ENCODE assay signal across 18 cellular contexts in the genomic region with DNA sequence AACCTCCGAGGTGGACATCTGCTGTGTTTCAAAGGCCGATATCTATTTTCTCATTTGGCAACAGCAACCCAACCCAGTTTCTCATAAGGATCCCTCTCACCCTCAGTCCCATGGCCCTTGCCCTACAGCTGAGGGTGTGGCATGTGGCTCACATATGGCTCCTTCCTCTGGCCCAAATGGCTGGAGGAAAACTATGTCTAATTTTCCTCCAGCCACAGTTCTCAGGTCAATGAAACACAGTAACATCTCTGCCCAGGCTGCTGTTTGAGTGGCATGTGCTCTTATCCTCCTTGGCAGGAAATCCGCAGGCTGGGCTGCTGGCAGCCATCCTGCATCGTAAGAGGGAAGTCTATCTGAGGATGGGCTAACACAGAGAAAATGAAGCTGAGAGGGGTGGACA. TPM values are rescaled to one million over a fixed set of nuclear protein-coding genes. Genes with fewer than 3 reads are reported as not detected.
A peak's percentile ranks its signal among the peaks of the same experiment; 100 is the strongest.
DNase-seq lines count a peak whose midpoint lies in the region; ATAC-seq and TF ChIP-seq lines count a peak whose summit lies in the region.
"Had no signal": no experiment of that assay in that cellular context is flagged by ENCODE, and none has a peak within 500 bp of the region (broad histone marks: within the 10 kb centered on the region; RNA-seq: fewer than 3 reads in every experiment).

No MANE protein-coding gene starts in this region.

- WGBS in trophoblast cell (ENCODE audit: extremely low coverage, insufficient coverage, insufficient read length), result no CpG with 5 or more reads among the region's 4 CpGs

- no peak overlapping the region for H4K91ac ChIP-seq in trophoblast cell (ENCODE audit: low read depth, low read length)

- H3K4me3 ChIP-seq in foreskin fibroblast (ENCODE audit: low read depth in 1 of 2, low read length in 2 of 2), result no peak overlapping the region
- H3K4me3 ChIP-seq in trophoblast cell (ENCODE audit: low read depth, low read length), result no peak overlapping the region
- H3K4me3 ChIP-seq in upper lobe of right lung, result no peak overlapping the region
- H3K4me3 ChIP-seq: GM12878, HAP-1, SK-N-MC, suprapubic skin had no signal

- H4K12ac ChIP-seq in trophoblast cell (ENCODE audit: low read depth, low read length), result no peak overlapping the region

- H3K79me1 ChIP-seq in trophoblast cell (ENCODE audit: low read length), result peaks cover 3% of the 10 kb centered on the region

- peaks cover 2% of the 10 kb centered on the region for H3K9me3 ChIP-seq in trophoblast cell (ENCODE audit: insufficient read depth, low read depth, low read length)
- H3K9me3 ChIP-seq in upper lobe of right lung, result no peaks in the 10 kb centered on the region
- H3K9me3 ChIP-seq: HAP-1, suprapubic skin had no signal

- no peak for TF ChIP-seq CTCF in foreskin fibroblast (IDR thresholded peaks at IDR 0.05; ENCODE audit: low read depth, low read length)
- TF ChIP-seq CTCF in upper lobe of right lung (IDR thresholded peaks at IDR 0.05), result no peak

- H3K9me3 Mint-ChIP-seq in activated naive CD8-positive, alpha-beta T cell treated with anti-CD3 and anti-CD28 coated beads, Interleukin-2, amount 10 ng/mL, durations not matched to agents 7 days and 5 days, result no peaks in the 10 kb centered on the region
- H3K9me3 Mint-ChIP-seq in activated naive CD8-positive, alpha-beta T cell treated with anti-CD3 and anti-CD28 coated beads for 36 hours, result no peaks in the 10 kb centered on the region
- H3K9me3 Mint-ChIP-seq: IgD-negative memory B cell had no signal

- peaks cover 30 to 34% of the 10 kb centered on the region in 2 experiments for H3K36me3 ChIP-seq in trophoblast cell (ENCODE audit: control insufficient read depth in 1 of 2, insufficient read depth in 2 of 2, low read length in 2 of 2)
- peaks cover 11% of the 10 kb centered on the region for H3K36me3 ChIP-seq in upper lobe of right lung

- no peak overlapping the region for H3K14ac ChIP-seq in trophoblast cell (ENCODE audit: low read length)

- no peak overlapping the region for H3K4me3 Mint-ChIP-seq in activated naive CD8-positive, alpha-beta T cell treated with anti-CD3 and anti-CD28 coated beads, Interleukin-2, amount 10 ng/mL, durations not matched to agents 7 days and 5 days
- H3K4me3 Mint-ChIP-seq in activated naive CD8-positive, alpha-beta T cell treated with anti-CD3 and anti-CD28 coated beads for 36 hours, result no peak overlapping the region
- H3K4me3 Mint-ChIP-seq: IgD-negative memory B cell had no signal

- peak overlapping the region; percentile 63 for H3K27ac Mint-ChIP-seq in activated naive CD8-positive, alpha-beta T cell treated with anti-CD3 and anti-CD28 coated beads, Interleukin-2, amount 10 ng/mL, durations not matched to agents 7 days and 5 days
- no peak overlapping the region for H3K27ac Mint-ChIP-seq in activated naive CD8-positive, alpha-beta T cell treated with anti-CD3 and anti-CD28 coated beads for 36 hours
- H3K27ac Mint-ChIP-seq: IgD-negative memory B cell had no signal

- H2AFZ ChIP-seq in trophoblast cell (ENCODE audit: insufficient read depth, low read length, poor library complexity), result peak overlapping the region; percentile 57

- ATAC-seq in activated naive CD8-positive, alpha-beta T cell treated with anti-CD3 and anti-CD28 coated beads, Interleukin-2, amount 10 ng/mL, durations not matched to agents 7 days and 5 days (ENCODE audit: low read depth), result no peak
- ATAC-seq in upper lobe of right lung (no peak), HG03095 (IDR thresholded peaks at IDR 0.05; ENCODE audit: unreplicated experiment) (no peak)
- ATAC-seq: GM12878 had no signal

- DNase-seq in activated naive CD8-positive, alpha-beta T cell treated with anti-CD3 and anti-CD28 coated beads, Interleukin-2, amount 10 ng/mL, durations not matched to agents 7 days and 5 days, result no peak
- DNase-seq in activated naive CD8-positive, alpha-beta T cell treated with anti-CD3 and anti-CD28 coated beads for 36 hours, result no peak
- DNase-seq in foreskin fibroblast (peak; percentile 72 to 73), trophoblast cell (no peak), upper lobe of right lung (no peak), AG08395 (ENCODE audit: low spot score) (no peak), activated gamma-delta T cell treated with Interleukin-2 at 50 U/mL for 16 hours (no peak)
- DNase-seq: ACHN; activated CD4-positive, alpha-beta T cell treated with anti-CD3 and anti-CD28 coated beads for 48 hours; DND-41; NCI-H748 treated with DMSO at 0.1 percent for 48 hours; stimulated activated CD4-positive, alpha-beta T cell treated with anti-CD3 and anti-CD28 coated beads, Interleukin-4, amount 100 ng/mL, for 4 hours had no signal

- no peak overlapping the region for H2AK5ac ChIP-seq in trophoblast cell (ENCODE audit: low read length)

- H2BK12ac ChIP-seq in trophoblast cell (ENCODE audit: low read length), result no peak overlapping the region

- no peak overlapping the region for H3K4me2 ChIP-seq in trophoblast cell (ENCODE audit: low read length)

- no peak overlapping the region for H3K9ac ChIP-seq in trophoblast cell (ENCODE audit: low read length)

- POLR2A ChIA-PET in activated naive CD8-positive, alpha-beta T cell treated with anti-CD3 and anti-CD28 coated beads, Interleukin-2, amount 10 ng/mL, durations not matched to agents 7 days and 5 days (lab: Charles Lee), result no interaction called here

- H4K8ac ChIP-seq in trophoblast cell (ENCODE audit: low read depth, low read length), result no peak overlapping the region

- H3K4ac ChIP-seq in trophoblast cell (ENCODE audit: low read depth, low read length), result no peak overlapping the region

- H3K27me3 Mint-ChIP-seq in activated naive CD8-positive, alpha-beta T cell treated with anti-CD3 and anti-CD28 coated beads, Interleukin-2, amount 10 ng/mL, durations not matched to agents 7 days and 5 days, result no peaks in the 10 kb centered on the region
- H3K27me3 Mint-ChIP-seq in activated naive CD8-positive, alpha-beta T cell treated with anti-CD3 and anti-CD28 coated beads for 36 hours, result no peaks in the 10 kb centered on the region
- H3K27me3 Mint-ChIP-seq: IgD-negative memory B cell had no signal

- no peak overlapping the region for H2BK5ac ChIP-seq in trophoblast cell (ENCODE audit: low read depth, low read length, poor library complexity)

- peaks cover 25% of the 10 kb centered on the region for H3K36me3 Mint-ChIP-seq in activated naive CD8-positive, alpha-beta T cell treated with anti-CD3 and anti-CD28 coated beads, Interleukin-2, amount 10 ng/mL, durations not matched to agents 7 days and 5 days
- peaks cover 12% of the 10 kb centered on the region for H3K36me3 Mint-ChIP-seq in activated naive CD8-positive, alpha-beta T cell treated with anti-CD3 and anti-CD28 coated beads for 36 hours

- H3K79me2 ChIP-seq in trophoblast cell (ENCODE audit: control insufficient read depth, insufficient read depth, low read length, poor library complexity), result no peaks in the 10 kb centered on the region

- H2BK120ac ChIP-seq in trophoblast cell (ENCODE audit: insufficient read depth, low read length, poor library complexity), result no peak overlapping the region

- peak overlapping the region; percentile 39 for H3K18ac ChIP-seq in trophoblast cell (ENCODE audit: low read length)

- H3K4me1 ChIP-seq in trophoblast cell (ENCODE audit: control insufficient read depth in 1 of 2, insufficient read depth in 2 of 2, low read length in 2 of 2) (peaks cover 9 to 14% of the 10 kb centered on the region in 2 experiments), upper lobe of right lung (peaks cover 57% of the 10 kb centered on the region)
- H3K4me1 ChIP-seq: HAP-1 had no signal

- intact Hi-C loops in upper lobe of right lung (cut with DNase I), result loop anchor here (10.0 kb wide), 2 partner anchors 71 to 111 kb away; a partner anchor contains a TSS

- no peak overlapping the region for H3K23ac ChIP-seq in trophoblast cell (ENCODE audit: low read length)

- peaks cover 3% of the 10 kb centered on the region for H3K4me1 Mint-ChIP-seq in activated naive CD8-positive, alpha-beta T cell treated with anti-CD3 and anti-CD28 coated beads, Interleukin-2, amount 10 ng/mL, durations not matched to agents 7 days and 5 days
- H3K4me1 Mint-ChIP-seq in activated naive CD8-positive, alpha-beta T cell treated with anti-CD3 and anti-CD28 coated beads for 36 hours, result no peaks in the 10 kb centered on the region

- H3K27me3 ChIP-seq in trophoblast cell (ENCODE audit: insufficient read depth, low read length) (no peaks in the 10 kb centered on the region), upper lobe of right lung (no peaks in the 10 kb centered on the region)
- H3K27me3 ChIP-seq: suprapubic skin had no signal

- H3K27ac ChIP-seq in trophoblast cell (ENCODE audit: low read depth, low read length), result no peak overlapping the region
- H3K27ac ChIP-seq in upper lobe of right lung, result peak overlapping the region; percentile 75
- H3K27ac ChIP-seq: SK-N-MC had no signal

RNA-seq across cellular contexts. Expression of a gene that starts 24.1 kb away (rescaled TPM):
- 1 to 10 TPM; 2.2 to 2.8 TPM for total RNA-seq in activated naive CD8-positive, alpha-beta T cell treated with anti-CD3 and anti-CD28 coated beads, Interleukin-2, amount 10 ng/mL, durations not matched to agents 7 days and 5 days
- 1 to 10 TPM; 1.8 to 4.4 TPM for total RNA-seq in activated naive CD8-positive, alpha-beta T cell treated with anti-CD3 and anti-CD28 coated beads for 36 hours
- polyA plus RNA-seq in trophoblast cell (2013), result 2.2 and 2.3 TPM in 2 replicates
- 119 TPM for total RNA-seq in upper lobe of right lung

RNA-seq across cellular contexts. Expression of a gene that starts 43.3 kb away (rescaled TPM):
- total RNA-seq in activated naive CD8-positive, alpha-beta T cell treated with anti-CD3 and anti-CD28 coated beads, Interleukin-2, amount 10 ng/mL, durations not matched to agents 7 days and 5 days, result under 1 TPM; 0.23 to 0.33 TPM
- total RNA-seq in activated naive CD8-positive, alpha-beta T cell treated with anti-CD3 and anti-CD28 coated beads for 36 hours, result under 1 TPM; 0.08 to 0.12 TPM
- 0.06 and 0.08 TPM in 2 replicates for polyA plus RNA-seq in trophoblast cell (2013)
- 21.6 TPM for total RNA-seq in upper lobe of right lung

RNA-seq across cellular contexts. Expression of a gene that starts 43.8 kb away (rescaled TPM):
- total RNA-seq in activated naive CD8-positive, alpha-beta T cell treated with anti-CD3 and anti-CD28 coated beads, Interleukin-2, amount 10 ng/mL, durations not matched to agents 7 days and 5 days, result 10 to 100 TPM; 44.7 to 48.6 TPM
- total RNA-seq in activated naive CD8-positive, alpha-beta T cell treated with anti-CD3 and anti-CD28 coated beads for 36 hours, result 10 to 100 TPM; 20.0 to 21.0 TPM
- polyA plus RNA-seq in trophoblast cell (2013), result 6.8 and 7.2 TPM in 2 replicates
- total RNA-seq in upper lobe of right lung, result 17.8 TPM

RNA-seq across cellular contexts. Expression of a gene that starts 43.9 kb away (rescaled TPM):
- total RNA-seq in activated naive CD8-positive, alpha-beta T cell treated with anti-CD3 and anti-CD28 coated beads, Interleukin-2, amount 10 ng/mL, durations not matched to agents 7 days and 5 days, result 100 to 1,000 TPM; 245 to 252 TPM
- total RNA-seq in activated naive CD8-positive, alpha-beta T cell treated with anti-CD3 and anti-CD28 coated beads for 36 hours, result 100 to 1,000 TPM; 207 to 217 TPM
- 41.4 and 42.6 TPM in 2 replicates for polyA plus RNA-seq in trophoblast cell (2013)
- 56.7 TPM for total RNA-seq in upper lobe of right lung

Comparison
In these comparisons a context has a peak if more than half of its experiments do, and no peak if none do; other contexts are left out.
1. DNase-seq: peak in foreskin fibroblast (2 of 2); none in activated naive CD8-positive, alpha-beta T cell treated with anti-CD3 and anti-CD28 coated beads, Interleukin-2, amount 10 ng/mL, durations not matched to agents 7 days and 5 days (single experiment), activated naive CD8-positive, alpha-beta T cell treated with anti-CD3 and anti-CD28 coated beads for 36 hours (single experiment), trophoblast cell (0 of 2), upper lobe of right lung (single experiment), AG08395 (single experiment) and activated gamma-delta T cell treated with Interleukin-2 at 50 U/mL for 16 hours (single experiment).
2. RNA of a gene that starts 24.1 kb away (total RNA-seq): 119 TPM in upper lobe of right lung (single experiment); 1.8 to 4.4 TPM in activated naive CD8-positive, alpha-beta T cell treated with anti-CD3 and anti-CD28 coated beads for 36 hours and 2.2 to 2.8 TPM in activated naive CD8-positive, alpha-beta T cell treated with anti-CD3 and anti-CD28 coated beads, Interleukin-2, amount 10 ng/mL, durations not matched to agents 7 days and 5 days; every median in the first group is over 10 times any median in the second.
3. RNA of a gene that starts 43.3 kb away (total RNA-seq): 21.6 TPM in upper lobe of right lung (single experiment); 0.23 to 0.33 TPM in activated naive CD8-positive, alpha-beta T cell treated with anti-CD3 and anti-CD28 coated beads, Interleukin-2, amount 10 ng/mL, durations not matched to agents 7 days and 5 days and 0.08 to 0.12 TPM in activated naive CD8-positive, alpha-beta T cell treated with anti-CD3 and anti-CD28 coated beads for 36 hours; every median in the first group is over 10 times any median in the second.